Comparison of ENCODE assay signal across 17 cellular contexts in the genomic region with DNA sequence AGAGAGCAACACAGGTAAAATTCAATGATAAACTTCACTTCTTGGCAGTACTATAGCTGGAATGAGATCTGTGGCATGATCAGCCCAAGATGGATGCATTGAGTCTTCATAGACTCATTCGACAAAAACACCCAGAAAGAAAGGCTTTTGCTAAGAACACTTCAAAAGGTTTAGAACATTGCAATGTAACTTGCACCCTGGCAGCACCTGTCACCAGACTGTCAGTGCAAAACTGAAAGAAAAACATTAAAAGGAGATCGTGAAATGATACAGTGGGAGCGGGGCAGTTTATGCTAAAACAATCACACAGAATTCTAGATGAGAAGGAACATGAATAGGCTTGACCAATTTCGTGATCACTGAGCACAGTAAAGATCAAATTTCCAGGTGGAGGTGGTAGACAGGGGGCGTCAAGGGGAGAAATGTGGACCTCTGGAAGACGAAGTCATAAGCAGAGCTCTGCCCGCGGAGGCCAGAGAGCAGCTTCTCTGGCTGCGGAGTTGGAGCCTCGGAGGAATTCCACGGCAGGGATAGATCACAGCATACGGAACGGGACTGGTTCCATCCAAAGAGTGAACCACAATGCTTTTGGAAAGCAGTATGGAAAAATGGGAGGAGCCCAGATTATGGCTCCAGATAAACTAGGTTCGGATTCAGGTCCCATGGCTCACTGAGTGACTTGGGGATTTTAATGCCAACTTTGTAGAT. TPM values are rescaled to one million over a fixed set of nuclear protein-coding genes. Genes with fewer than 3 reads are reported as not detected.
DNase-seq lines count a peak whose midpoint lies in the region; ATAC-seq and TF ChIP-seq lines count a peak whose summit lies in the region.
"Had no signal": no experiment of that assay in that cellular context is flagged by ENCODE, and none has a peak within 500 bp of the region (broad histone marks: within the 10 kb centered on the region; RNA-seq: fewer than 3 reads in every experiment).

No MANE protein-coding gene starts in this region.

- H3K4me3 ChIP-seq in GM12865 (ENCODE audit: low read depth, low read length): peak overlapping the region; percentile 21
- no peak overlapping the region for H3K4me3 ChIP-seq in naive thymus-derived CD4-positive, alpha-beta T cell (ENCODE audit: low read length)
- H3K4me3 ChIP-seq in heart right ventricle: no peak overlapping the region

- peak overlapping the region; percentile 30 for H3K4me3 Mint-ChIP-seq in activated CD4-positive, alpha-beta T cell treated with anti-CD3 and anti-CD28 coated beads, Interleukin-2, amount 10 ng/mL, durations not matched to agents 7 days and 5 days
- H3K4me3 Mint-ChIP-seq in activated T-helper 2 cell treated with anti-CD3 and anti-CD28 coated beads, Interferon-gamma antibody, Interleukin-2, Interleukin-4, amounts not matched to agents 10 μg/mL and 5 μg/mL and 100 μg/mL, durations not matched to agents 14 hours and 24 hours and 36 hours (ENCODE audit: low read depth): peak overlapping the region; percentile 48
- peak overlapping the region in 6 of 10 donors; percentile 5 to 72 (median 23) for H3K4me3 Mint-ChIP-seq in naive thymus-derived CD4-positive, alpha-beta T cell

- no peaks in the 10 kb centered on the region for H3K27me3 ChIP-seq in naive thymus-derived CD4-positive, alpha-beta T cell (ENCODE audit: control insufficient read depth in 2 of 2, insufficient read depth in 2 of 2, low read length in 2 of 2)
- peaks cover 0 to 6% (median 0%) of the 10 kb centered on the region in 7 donors for H3K27me3 ChIP-seq in heart right ventricle

- H3K36me3 Mint-ChIP-seq in activated CD4-positive, alpha-beta T cell treated with anti-CD3 and anti-CD28 coated beads, Interleukin-2, amount 10 ng/mL, durations not matched to agents 7 days and 5 days (ENCODE audit: low read depth): no peaks in the 10 kb centered on the region
- H3K36me3 Mint-ChIP-seq in activated T-helper 2 cell treated with anti-CD3 and anti-CD28 coated beads, Interferon-gamma antibody, Interleukin-2, Interleukin-4, amounts not matched to agents 10 μg/mL and 5 μg/mL and 100 μg/mL, durations not matched to agents 14 hours and 24 hours and 36 hours (ENCODE audit: low read depth): no peaks in the 10 kb centered on the region
- peaks cover 0 to 28% (median 15%) of the 10 kb centered on the region in 5 donors for H3K36me3 Mint-ChIP-seq in naive thymus-derived CD4-positive, alpha-beta T cell

- H3K27ac Mint-ChIP-seq in activated CD4-positive, alpha-beta T cell treated with anti-CD3 and anti-CD28 coated beads, Interleukin-2, amount 10 ng/mL, durations not matched to agents 7 days and 5 days: no peak overlapping the region
- no peak overlapping the region for H3K27ac Mint-ChIP-seq in activated T-helper 2 cell treated with anti-CD3 and anti-CD28 coated beads, Interferon-gamma antibody, Interleukin-2, Interleukin-4, amounts not matched to agents 10 μg/mL and 5 μg/mL and 100 μg/mL, durations not matched to agents 14 hours and 24 hours and 36 hours
- H3K27ac Mint-ChIP-seq in naive thymus-derived CD4-positive, alpha-beta T cell: peak overlapping the region in 1 of 9 donors; percentile 12

- peaks cover 6% of the 10 kb centered on the region for H3K9me3 Mint-ChIP-seq in activated CD4-positive, alpha-beta T cell treated with anti-CD3 and anti-CD28 coated beads, Interleukin-2, amount 10 ng/mL, durations not matched to agents 7 days and 5 days
- peaks cover 8% of the 10 kb centered on the region for H3K9me3 Mint-ChIP-seq in activated T-helper 2 cell treated with anti-CD3 and anti-CD28 coated beads, Interferon-gamma antibody, Interleukin-2, Interleukin-4, amounts not matched to agents 10 μg/mL and 5 μg/mL and 100 μg/mL, durations not matched to agents 14 hours and 24 hours and 36 hours
- H3K9me3 Mint-ChIP-seq in naive thymus-derived CD4-positive, alpha-beta T cell: peaks cover 0 to 9% (median 4%) of the 10 kb centered on the region in 11 donors

- CTCF ChIA-PET in activated CD4-positive, alpha-beta T cell treated with anti-CD3 and anti-CD28 coated beads, Interleukin-2, amount 10 ng/mL, durations not matched to agents 7 days and 5 days (lab: Charles Lee): no interaction called here
- CTCF ChIA-PET in naive thymus-derived CD4-positive, alpha-beta T cell (lab: Charles Lee): interaction anchor here (0.7 kb wide), 1 partner anchor 366 kb away, joined by 3 read pairs; no protein-coding TSS in a partner anchor

- TF ChIP-seq CTCF in GM12865 (IDR thresholded peaks at IDR 0.05; ENCODE audit: insufficient read depth, low read depth, low read length, missing control alignments): no peak
- TF ChIP-seq CTCF in heart right ventricle (IDR thresholded peaks at IDR 0.05): no peak

- no peaks in the 10 kb centered on the region for H3K4me1 ChIP-seq in naive thymus-derived CD4-positive, alpha-beta T cell (ENCODE audit: control insufficient read depth in 2 of 2, insufficient read depth in 2 of 2, low read length in 2 of 2)
- H3K4me1 ChIP-seq in heart right ventricle: peaks cover 0 to 8% (median 4%) of the 10 kb centered on the region in 9 donors

- intact Hi-C loops in activated T-helper 2 cell treated with anti-CD3 and anti-CD28 coated beads, Interferon-gamma antibody, Interleukin-2, Interleukin-4, amounts not matched to agents 10 μg/mL and 5 μg/mL and 100 μg/mL, durations not matched to agents 14 hours and 24 hours and 36 hours (cut with micrococcal nuclease): no loop called here
- intact Hi-C loops in naive thymus-derived CD4-positive, alpha-beta T cell (cut with micrococcal nuclease): no loop called here
- intact Hi-C loops in heart right ventricle (cut with DNase I): loop anchor here in 1 of 10 donors (10.0 kb wide), 1 partner anchor 67 kb away; no protein-coding TSS in a partner anchor

- peaks cover 5% of the 10 kb centered on the region for H3K4me1 Mint-ChIP-seq in activated CD4-positive, alpha-beta T cell treated with anti-CD3 and anti-CD28 coated beads, Interleukin-2, amount 10 ng/mL, durations not matched to agents 7 days and 5 days
- peaks cover 9% of the 10 kb centered on the region for H3K4me1 Mint-ChIP-seq in activated T-helper 2 cell treated with anti-CD3 and anti-CD28 coated beads, Interferon-gamma antibody, Interleukin-2, Interleukin-4, amounts not matched to agents 10 μg/mL and 5 μg/mL and 100 μg/mL, durations not matched to agents 14 hours and 24 hours and 36 hours (ENCODE audit: low read depth)
- peaks cover 3 to 7% (median 5%) of the 10 kb centered on the region in 7 donors for H3K4me1 Mint-ChIP-seq in naive thymus-derived CD4-positive, alpha-beta T cell

- no peaks in the 10 kb centered on the region for H3K36me3 ChIP-seq in naive thymus-derived CD4-positive, alpha-beta T cell (ENCODE audit: control insufficient read depth in 2 of 3, insufficient read depth in 3 of 3, low read length in 3 of 3)
- peaks cover 0 to 33% (median 0%) of the 10 kb centered on the region in 9 donors for H3K36me3 ChIP-seq in heart right ventricle

- POLR2A ChIA-PET in activated CD4-positive, alpha-beta T cell treated with anti-CD3 and anti-CD28 coated beads, Interleukin-2, amount 10 ng/mL, durations not matched to agents 7 days and 5 days (lab: Charles Lee): no interaction called here
- POLR2A ChIA-PET in naive thymus-derived CD4-positive, alpha-beta T cell (lab: Charles Lee): no interaction called here

- no peak for ATAC-seq in naive thymus-derived CD4-positive, alpha-beta T cell
- ATAC-seq in heart right ventricle: no peak

- DNase-seq in activated CD4-positive, alpha-beta T cell treated with anti-CD3 and anti-CD28 coated beads, Interleukin-2, amount 10 ng/mL, durations not matched to agents 7 days and 5 days: no peak
- no peak for DNase-seq in activated CD4-positive, alpha-beta T cell treated with anti-CD3 and anti-CD28 coated beads for 1 hour
- DNase-seq in GM12865 (ENCODE audit: low read depth) (no peak), cerebellar cortex (ENCODE audit: low spot score) (no peak), heart right ventricle (no peak), NCI-H748 (lab: John Stamatoyannopoulos, UW; ENCODE audit: unreplicated experiment) (no peak)
- DNase-seq in activated T-helper 2 cell treated with anti-CD3 and anti-CD28 coated beads, Interferon-gamma antibody, Interleukin-2, Interleukin-4, amounts not matched to agents 10 μg/mL and 5 μg/mL and 100 μg/mL, durations not matched to agents 14 hours and 24 hours and 36 hours (ENCODE audit: low spot score): no peak
- no peak for DNase-seq in naive thymus-derived CD4-positive, alpha-beta T cell
- DNase-seq: C1 segment of cervical spinal cord, COR-L47, KG1, NCI-H1105 treated with DMSO at 0.1 percent for 48 hours, NCI-H187, NCI-H510A had no signal

- no peak overlapping the region for H3K27ac ChIP-seq in naive thymus-derived CD4-positive, alpha-beta T cell (ENCODE audit: low read depth, low read length)
- H3K27ac ChIP-seq in heart right ventricle: no peak overlapping the region
- H3K27ac ChIP-seq: RWPE1 had no signal

- H3K9me3 ChIP-seq in naive thymus-derived CD4-positive, alpha-beta T cell (ENCODE audit: control insufficient read depth in 2 of 3, low read length in 3 of 3): peaks cover 0 to 4% (median 0%) of the 10 kb centered on the region in 3 experiments
- peaks cover 0 to 13% (median 4%) of the 10 kb centered on the region in 11 donors for H3K9me3 ChIP-seq in heart right ventricle

- no peaks in the 10 kb centered on the region for H3K27me3 Mint-ChIP-seq in activated CD4-positive, alpha-beta T cell treated with anti-CD3 and anti-CD28 coated beads, Interleukin-2, amount 10 ng/mL, durations not matched to agents 7 days and 5 days
- no peaks in the 10 kb centered on the region for H3K27me3 Mint-ChIP-seq in activated T-helper 2 cell treated with anti-CD3 and anti-CD28 coated beads, Interferon-gamma antibody, Interleukin-2, Interleukin-4, amounts not matched to agents 10 μg/mL and 5 μg/mL and 100 μg/mL, durations not matched to agents 14 hours and 24 hours and 36 hours (ENCODE audit: low read depth)
- H3K27me3 Mint-ChIP-seq in naive thymus-derived CD4-positive, alpha-beta T cell: no peaks in the 10 kb centered on the region

- 87 to 92% methylated on average over 14 of the region's 14 CpGs for WGBS in heart right ventricle, 2 donors

RNA-seq across cellular contexts. Expression of a gene that starts 11.9 kb away (rescaled TPM):
- not detected for total RNA-seq in activated CD4-positive, alpha-beta T cell treated with anti-CD3 and anti-CD28 coated beads, Interleukin-2, amount 10 ng/mL, durations not matched to agents 7 days and 5 days
- not detected in 2 replicates for total RNA-seq in activated T-helper 2 cell treated with anti-CD3 and anti-CD28 coated beads, Interferon-gamma antibody, Interleukin-2, Interleukin-4, amounts not matched to agents 10 μg/mL and 5 μg/mL and 100 μg/mL, durations not matched to agents 14 hours and 24 hours and 36 hours
- not detected for total RNA-seq in naive thymus-derived CD4-positive, alpha-beta T cell
- not detected for polyA plus RNA-seq in naive thymus-derived CD4-positive, alpha-beta T cell
- under 1 TPM in 1 of 10 donors, not detected in 9; 0.38 TPM for total RNA-seq in heart right ventricle
- polyA plus RNA-seq in heart right ventricle: under 1 TPM; 0.15 to 0.35 TPM
- total RNA-seq: H4, OCI-LY7 had no signal

RNA-seq across cellular contexts. Expression of a gene that starts 53.5 kb away (rescaled TPM):
- under 1 TPM in 1 of 2 experiments, not detected in 1; 0.12 TPM for total RNA-seq in activated CD4-positive, alpha-beta T cell treated with anti-CD3 and anti-CD28 coated beads, Interleukin-2, amount 10 ng/mL, durations not matched to agents 7 days and 5 days
- total RNA-seq in activated T-helper 2 cell treated with anti-CD3 and anti-CD28 coated beads, Interferon-gamma antibody, Interleukin-2, Interleukin-4, amounts not matched to agents 10 μg/mL and 5 μg/mL and 100 μg/mL, durations not matched to agents 14 hours and 24 hours and 36 hours: not detected in 2 replicates
- under 1 TPM in 1 of 5 experiments, not detected in 4; 0.05 TPM for total RNA-seq in naive thymus-derived CD4-positive, alpha-beta T cell
- under 1 TPM in 1 of 2 donors, not detected in 1; 0.02 TPM for polyA plus RNA-seq in naive thymus-derived CD4-positive, alpha-beta T cell
- total RNA-seq in heart right ventricle: not detected
- polyA plus RNA-seq in heart right ventricle: under 1 TPM in 1 of 2 donors, not detected in 1; 0.01 TPM
- total RNA-seq: H4 had no signal

RNA-seq across cellular contexts. Expression of a gene that starts 54.8 kb away (rescaled TPM):
- total RNA-seq in activated CD4-positive, alpha-beta T cell treated with anti-CD3 and anti-CD28 coated beads, Interleukin-2, amount 10 ng/mL, durations not matched to agents 7 days and 5 days: 10 to 100 TPM in 1 of 2 experiments, 1 to 10 TPM in 1; 8.9 to 12.1 TPM
- total RNA-seq in activated T-helper 2 cell treated with anti-CD3 and anti-CD28 coated beads, Interferon-gamma antibody, Interleukin-2, Interleukin-4, amounts not matched to agents 10 μg/mL and 5 μg/mL and 100 μg/mL, durations not matched to agents 14 hours and 24 hours and 36 hours: 16.0 and 17.0 TPM in 2 replicates
- 10 to 100 TPM in 2 of 5 experiments, 1 to 10 TPM in 3; 4.6 to 15.3 (median 9.3) TPM for total RNA-seq in naive thymus-derived CD4-positive, alpha-beta T cell
- 10 to 100 TPM in 1 of 2 donors, 1 to 10 TPM in 1; 9.6 to 14.1 TPM for polyA plus RNA-seq in naive thymus-derived CD4-positive, alpha-beta T cell
- total RNA-seq in heart right ventricle: 10 to 100 TPM in 1 of 10 donors, 1 to 10 TPM in 9; 4.9 to 12.4 (median 7.7) TPM
- 1 to 10 TPM; 7.2 to 8.0 TPM for polyA plus RNA-seq in heart right ventricle
